Comparison of ENCODE assay signal across 1 cellular context in genomic region chr17:64386412-64387144, GRCh38.
TF ChIP-seq lines count a peak whose summit lies in the region.

No MANE protein-coding gene starts in this region.

TF ChIP-seq in HepG2, 621 proteins besides CTCF, POLR2A, EP300 and RAD21 (continued from another document and continues in another):
- TF ChIP-seq, protein P1, sequence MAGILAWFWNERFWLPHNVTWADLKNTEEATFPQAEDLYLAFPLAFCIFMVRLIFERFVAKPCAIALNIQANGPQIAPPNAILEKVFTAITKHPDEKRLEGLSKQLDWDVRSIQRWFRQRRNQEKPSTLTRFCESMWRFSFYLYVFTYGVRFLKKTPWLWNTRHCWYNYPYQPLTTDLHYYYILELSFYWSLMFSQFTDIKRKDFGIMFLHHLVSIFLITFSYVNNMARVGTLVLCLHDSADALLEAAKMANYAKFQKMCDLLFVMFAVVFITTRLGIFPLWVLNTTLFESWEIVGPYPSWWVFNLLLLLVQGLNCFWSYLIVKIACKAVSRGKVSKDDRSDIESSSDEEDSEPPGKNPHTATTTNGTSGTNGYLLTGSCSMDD (CRISPR knock-in tag; IDR thresholded peaks at IDR 0.05): no peak
- TF ChIP-seq, protein P2, sequence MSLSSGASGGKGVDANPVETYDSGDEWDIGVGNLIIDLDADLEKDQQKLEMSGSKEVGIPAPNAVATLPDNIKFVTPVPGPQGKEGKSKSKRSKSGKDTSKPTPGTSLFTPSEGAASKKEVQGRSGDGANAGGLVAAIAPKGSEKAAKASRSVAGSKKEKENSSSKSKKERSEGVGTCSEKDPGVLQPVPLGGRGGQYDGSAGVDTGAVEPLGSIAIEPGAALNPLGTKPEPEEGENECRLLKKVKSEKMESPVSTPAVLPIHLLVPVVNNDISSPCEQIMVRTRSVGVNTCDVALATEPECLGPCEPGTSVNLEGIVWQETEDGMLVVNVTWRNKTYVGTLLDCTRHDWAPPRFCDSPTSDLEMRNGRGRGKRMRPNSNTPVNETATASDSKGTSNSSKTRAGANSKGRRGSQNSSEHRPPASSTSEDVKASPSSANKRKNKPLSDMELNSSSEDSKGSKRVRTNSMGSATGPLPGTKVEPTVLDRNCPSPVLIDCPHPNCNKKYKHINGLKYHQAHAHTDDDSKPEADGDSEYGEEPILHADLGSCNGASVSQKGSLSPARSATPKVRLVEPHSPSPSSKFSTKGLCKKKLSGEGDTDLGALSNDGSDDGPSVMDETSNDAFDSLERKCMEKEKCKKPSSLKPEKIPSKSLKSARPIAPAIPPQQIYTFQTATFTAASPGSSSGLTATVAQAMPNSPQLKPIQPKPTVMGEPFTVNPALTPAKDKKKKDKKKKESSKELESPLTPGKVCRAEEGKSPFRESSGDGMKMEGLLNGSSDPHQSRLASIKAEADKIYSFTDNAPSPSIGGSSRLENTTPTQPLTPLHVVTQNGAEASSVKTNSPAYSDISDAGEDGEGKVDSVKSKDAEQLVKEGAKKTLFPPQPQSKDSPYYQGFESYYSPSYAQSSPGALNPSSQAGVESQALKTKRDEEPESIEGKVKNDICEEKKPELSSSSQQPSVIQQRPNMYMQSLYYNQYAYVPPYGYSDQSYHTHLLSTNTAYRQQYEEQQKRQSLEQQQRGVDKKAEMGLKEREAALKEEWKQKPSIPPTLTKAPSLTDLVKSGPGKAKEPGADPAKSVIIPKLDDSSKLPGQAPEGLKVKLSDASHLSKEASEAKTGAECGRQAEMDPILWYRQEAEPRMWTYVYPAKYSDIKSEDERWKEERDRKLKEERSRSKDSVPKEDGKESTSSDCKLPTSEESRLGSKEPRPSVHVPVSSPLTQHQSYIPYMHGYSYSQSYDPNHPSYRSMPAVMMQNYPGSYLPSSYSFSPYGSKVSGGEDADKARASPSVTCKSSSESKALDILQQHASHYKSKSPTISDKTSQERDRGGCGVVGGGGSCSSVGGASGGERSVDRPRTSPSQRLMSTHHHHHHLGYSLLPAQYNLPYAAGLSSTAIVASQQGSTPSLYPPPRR (CRISPR knock-in tag; IDR thresholded peaks at IDR 0.05; ENCODE audit: borderline replicate concordance): peak; percentile 72
- TF ChIP-seq TARDBP (CRISPR knock-in tag; IDR thresholded peaks at IDR 0.05) (peak; percentile 90), BRD4 (CRISPR knock-in tag; IDR thresholded peaks at IDR 0.05) (no peak; the same call in 1 of the 2 replicates), TCF7 (IDR thresholded peaks at IDR 0.05; ENCODE audit: low read depth) (peak; percentile 81), GABPA (IDR thresholded peaks at IDR 0.05; ENCODE audit: low read depth, low read length) (no peak), GABPA (CRISPR knock-in tag; IDR thresholded peaks at IDR 0.05; ENCODE audit: low read depth) (peak; percentile 36; the same call in 1 of the 2 replicates), KDM6A (CRISPR knock-in tag; IDR thresholded peaks at IDR 0.05; ENCODE audit: low read depth) (peak; percentile 46; the same call in 1 of the 2 replicates), ZNF816 (CRISPR knock-in tag; IDR thresholded peaks at IDR 0.05; ENCODE audit: borderline replicate concordance) (0 out of 2 replicates have a peak, but pooled peaks have one; percentile 56), CENPT (CRISPR knock-in tag; IDR thresholded peaks at IDR 0.05; ENCODE audit: low read depth) (no peak), TFE3 (CRISPR knock-in tag; IDR thresholded peaks at IDR 0.05) (no peak), HMG20A (CRISPR knock-in tag; IDR thresholded peaks at IDR 0.05; ENCODE audit: borderline replicate concordance) (peak; percentile 39; the same call in 1 of the 2 replicates), ZNF138 (CRISPR knock-in tag; IDR thresholded peaks at IDR 0.05; ENCODE audit: low read depth) (no peak), FOXP1 (IDR thresholded peaks at IDR 0.05) (no peak), FOXP1 (CRISPR knock-in tag; IDR thresholded peaks at IDR 0.05) (peak; percentile 96), PRDM10 (CRISPR knock-in tag; IDR thresholded peaks at IDR 0.05; ENCODE audit: low read depth) (no peak), ZMYM4 (CRISPR knock-in tag; IDR thresholded peaks at IDR 0.05) (peak; percentile 88), ISL2 (CRISPR knock-in tag; IDR thresholded peaks at IDR 0.05) (peak; percentile 60; the same call in 1 of the 2 replicates), SP4 (CRISPR knock-in tag; IDR thresholded peaks at IDR 0.05) (no peak), ZNF543 (CRISPR knock-in tag; IDR thresholded peaks at IDR 0.05) (peak; percentile 100), ZNF747 (CRISPR knock-in tag; IDR thresholded peaks at IDR 0.05; ENCODE audit: borderline replicate concordance) (0 out of 2 replicates have a peak, but pooled peaks have one; percentile 19), ZBTB1 (CRISPR knock-in tag; IDR thresholded peaks at IDR 0.05; ENCODE audit: borderline replicate concordance) (no peak), NR2F2 (IDR thresholded peaks at IDR 0.05; ENCODE audit: borderline replicate concordance, low read depth) (peak; percentile 87; the same call in 1 of the 2 replicates), ZEB1 (IDR thresholded peaks at IDR 0.05; ENCODE audit: insufficient replicate concordance, low read depth) (no peak), ZNF121 (CRISPR knock-in tag; IDR thresholded peaks at IDR 0.05) (0 out of 2 replicates have a peak, but pooled peaks have one; percentile 58), ZFP1 (CRISPR knock-in tag; IDR thresholded peaks at IDR 0.05) (peak; percentile 84; the same call in 1 of the 2 replicates), RCOR2 (CRISPR knock-in tag; IDR thresholded peaks at IDR 0.05) (peak; percentile 81), MIXL1 (CRISPR knock-in tag; IDR thresholded peaks at IDR 0.05) (peak; percentile 88)
- TF ChIP-seq, protein P3, sequence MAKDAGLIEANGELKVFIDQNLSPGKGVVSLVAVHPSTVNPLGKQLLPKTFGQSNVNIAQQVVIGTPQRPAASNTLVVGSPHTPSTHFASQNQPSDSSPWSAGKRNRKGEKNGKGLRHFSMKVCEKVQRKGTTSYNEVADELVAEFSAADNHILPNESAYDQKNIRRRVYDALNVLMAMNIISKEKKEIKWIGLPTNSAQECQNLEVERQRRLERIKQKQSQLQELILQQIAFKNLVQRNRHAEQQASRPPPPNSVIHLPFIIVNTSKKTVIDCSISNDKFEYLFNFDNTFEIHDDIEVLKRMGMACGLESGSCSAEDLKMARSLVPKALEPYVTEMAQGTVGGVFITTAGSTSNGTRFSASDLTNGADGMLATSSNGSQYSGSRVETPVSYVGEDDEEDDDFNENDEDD (CRISPR knock-in tag; IDR thresholded peaks at IDR 0.05; ENCODE audit: borderline replicate concordance): peak; percentile 41; the same call in 1 of the 2 replicates
- TF ChIP-seq, protein P4, sequence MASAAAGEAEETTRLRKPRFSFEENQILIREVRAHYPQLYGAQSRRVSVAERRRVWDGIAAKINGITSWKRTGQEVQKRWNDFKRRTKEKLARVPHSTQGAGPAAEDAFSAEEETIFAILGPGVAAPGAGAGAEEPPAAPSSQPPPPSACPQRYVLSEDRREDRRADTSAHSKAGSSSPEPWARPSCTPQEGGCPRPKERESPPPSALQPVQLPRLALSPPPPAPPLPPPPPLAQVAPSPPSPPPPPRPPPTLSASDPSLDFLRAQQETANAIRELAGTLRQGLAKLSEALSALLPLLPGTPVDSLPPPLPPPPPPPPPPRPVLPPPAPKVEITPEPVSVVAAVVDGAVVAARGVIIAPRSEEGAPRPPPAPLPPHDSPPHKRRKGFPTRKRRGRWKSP (CRISPR knock-in tag; IDR thresholded peaks at IDR 0.05): no peak; the same call in 1 of the 2 replicates
- TF ChIP-seq, protein P5, sequence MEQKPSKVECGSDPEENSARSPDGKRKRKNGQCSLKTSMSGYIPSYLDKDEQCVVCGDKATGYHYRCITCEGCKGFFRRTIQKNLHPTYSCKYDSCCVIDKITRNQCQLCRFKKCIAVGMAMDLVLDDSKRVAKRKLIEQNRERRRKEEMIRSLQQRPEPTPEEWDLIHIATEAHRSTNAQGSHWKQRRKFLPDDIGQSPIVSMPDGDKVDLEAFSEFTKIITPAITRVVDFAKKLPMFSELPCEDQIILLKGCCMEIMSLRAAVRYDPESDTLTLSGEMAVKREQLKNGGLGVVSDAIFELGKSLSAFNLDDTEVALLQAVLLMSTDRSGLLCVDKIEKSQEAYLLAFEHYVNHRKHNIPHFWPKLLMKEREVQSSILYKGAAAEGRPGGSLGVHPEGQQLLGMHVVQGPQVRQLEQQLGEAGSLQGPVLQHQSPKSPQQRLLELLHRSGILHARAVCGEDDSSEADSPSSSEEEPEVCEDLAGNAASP (CRISPR knock-in tag; IDR thresholded peaks at IDR 0.05; ENCODE audit: borderline replicate concordance): peak; percentile 53; the same call in 1 of the 2 replicates
- TF ChIP-seq, protein P6, sequence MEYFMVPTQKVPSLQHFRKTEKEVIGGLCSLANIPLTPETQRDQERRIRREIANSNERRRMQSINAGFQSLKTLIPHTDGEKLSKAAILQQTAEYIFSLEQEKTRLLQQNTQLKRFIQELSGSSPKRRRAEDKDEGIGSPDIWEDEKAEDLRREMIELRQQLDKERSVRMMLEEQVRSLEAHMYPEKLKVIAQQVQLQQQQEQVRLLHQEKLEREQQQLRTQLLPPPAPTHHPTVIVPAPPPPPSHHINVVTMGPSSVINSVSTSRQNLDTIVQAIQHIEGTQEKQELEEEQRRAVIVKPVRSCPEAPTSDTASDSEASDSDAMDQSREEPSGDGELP (IDR thresholded peaks at IDR 0.05; ENCODE audit: borderline replicate concordance, low read depth): peak; percentile 34; the same call in 1 of the 2 replicates
- TF ChIP-seq, protein P7, sequence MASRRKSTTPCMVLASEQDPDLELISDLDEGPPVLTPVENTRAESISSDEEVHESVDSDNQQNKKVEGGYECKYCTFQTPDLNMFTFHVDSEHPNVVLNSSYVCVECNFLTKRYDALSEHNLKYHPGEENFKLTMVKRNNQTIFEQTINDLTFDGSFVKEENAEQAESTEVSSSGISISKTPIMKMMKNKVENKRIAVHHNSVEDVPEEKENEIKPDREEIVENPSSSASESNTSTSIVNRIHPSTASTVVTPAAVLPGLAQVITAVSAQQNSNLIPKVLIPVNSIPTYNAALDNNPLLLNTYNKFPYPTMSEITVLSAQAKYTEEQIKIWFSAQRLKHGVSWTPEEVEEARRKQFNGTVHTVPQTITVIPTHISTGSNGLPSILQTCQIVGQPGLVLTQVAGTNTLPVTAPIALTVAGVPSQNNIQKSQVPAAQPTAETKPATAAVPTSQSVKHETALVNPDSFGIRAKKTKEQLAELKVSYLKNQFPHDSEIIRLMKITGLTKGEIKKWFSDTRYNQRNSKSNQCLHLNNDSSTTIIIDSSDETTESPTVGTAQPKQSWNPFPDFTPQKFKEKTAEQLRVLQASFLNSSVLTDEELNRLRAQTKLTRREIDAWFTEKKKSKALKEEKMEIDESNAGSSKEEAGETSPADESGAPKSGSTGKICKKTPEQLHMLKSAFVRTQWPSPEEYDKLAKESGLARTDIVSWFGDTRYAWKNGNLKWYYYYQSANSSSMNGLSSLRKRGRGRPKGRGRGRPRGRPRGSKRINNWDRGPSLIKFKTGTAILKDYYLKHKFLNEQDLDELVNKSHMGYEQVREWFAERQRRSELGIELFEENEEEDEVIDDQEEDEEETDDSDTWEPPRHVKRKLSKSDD (CRISPR knock-in tag; IDR thresholded peaks at IDR 0.05; ENCODE audit: low read depth): 0 out of 2 replicates have a peak, but pooled peaks have one; percentile 21
